ENCODE assay signal across 21 cellular contexts in genomic region chr16:51813609-51814008, GRCh38.
A peak's percentile ranks its signal among the peaks of the same experiment; 100 is the strongest.
DNase-seq lines count a peak whose midpoint lies in the region; ATAC-seq and TF ChIP-seq lines count a peak whose summit lies in the region.
"Had no signal": no experiment of that assay in that cellular context is flagged by ENCODE, and none has a peak within 500 bp of the region (broad histone marks: within the 10 kb centered on the region; RNA-seq: fewer than 3 reads in every experiment).

No MANE protein-coding gene starts in this region.

- H3K14ac ChIP-seq in IMR-90 (replicated peaks; ENCODE audit: low read depth, low read length) = no peak overlapping the region

- no peaks in the 10 kb centered on the region for H3K9me1 ChIP-seq in IMR-90 (ENCODE audit: insufficient read depth, low read length)

- peaks cover 2% of the 10 kb centered on the region; the same call in 1 of the 2 replicates for H3K9me3 ChIP-seq in IMR-90 (ENCODE audit: control insufficient read depth, insufficient read depth, low read length)
- H3K9me3 ChIP-seq in GM23248 (ENCODE audit: low read depth) = no peaks in the 10 kb centered on the region
- H3K9me3 ChIP-seq in thyroid gland = no peaks in the 10 kb centered on the region
- H3K9me3 ChIP-seq: SJSA1, upper lobe of right lung had no signal

- POLR2A ChIA-PET in IMR-90 (lab: Charles Lee; ENCODE audit: unreplicated experiment) = no interaction called here

- TF ChIP-seq CTCF in IMR-90 (conservative IDR thresholded peaks at IDR 0.05; ENCODE audit: low read depth, low read length) (peak; percentile 23; the same call in 1 of the 2 replicates), choroid plexus epithelial cell (conservative IDR thresholded peaks at IDR 0.05; ENCODE audit: low read depth, low read length) (peak; percentile 51), thyroid gland (IDR thresholded peaks at IDR 0.05) (no peak)

- H3K4ac ChIP-seq in IMR-90 (ENCODE audit: low read depth, low read length) = no peak overlapping the region

- dilution Hi-C loops in IMR-90 (cut with HindIII; ENCODE audit: low sequenced_read_pairs, unreplicated experiment) = no loop called here

- H3K9me2 ChIP-seq in GM23248 (ENCODE audit: insufficient read depth) = no peaks in the 10 kb centered on the region

- H3K56ac ChIP-seq in IMR-90 (ENCODE audit: extremely low read depth, insufficient read depth, low read length) = no peak overlapping the region

- H3K27ac ChIP-seq in IMR-90 (ENCODE audit: insufficient read depth, low read length) (no peak overlapping the region), GM23248 (no peak overlapping the region), thyroid gland (no peak overlapping the region)
- H3K27ac ChIP-seq: gastroesophageal sphincter, SJSA1, upper lobe of right lung had no signal

- H2AK9ac ChIP-seq in IMR-90 (replicated peaks; ENCODE audit: low read depth, low read length, poor library complexity) = no peak overlapping the region

- H3K23ac ChIP-seq in IMR-90 (ENCODE audit: low read depth, low read length) = no peak overlapping the region

- 71% methylated on average over 2 of the region's 4 CpGs; no CpG with 5 or more reads in 1 of the 2 experiments for WGBS in IMR-90 (ENCODE audit: extremely low coverage in 2 of 2, insufficient read length in 1 of 2), 2 experiments
- 46 to 57% methylated on average over 4 of the region's 4 CpGs for WGBS in GM23248 (ENCODE audit: low coverage in 1 of 2, low lambda C conversion rate in 2 of 2, missing lambda C conversion rate in 2 of 2), 2 experiments
- WGBS in thyroid gland, 2 donors = 90% methylated on average over 4 of the region's 4 CpGs

- no peak overlapping the region for H2BK120ac ChIP-seq in IMR-90 (ENCODE audit: low read depth, low read length)

- CTCF ChIA-PET in IMR-90 (lab: Yijun Ruan, JAX) = no interaction called here

- H3K4me2 ChIP-seq in IMR-90 (ENCODE audit: low read depth, low read length) (no peak overlapping the region), GM23248 (ENCODE audit: unreplicated experiment) (no peak overlapping the region)

- ATAC-seq in IMR-90 (ENCODE audit: low read depth) (no peak), HG03442 (IDR thresholded peaks at IDR 0.05; ENCODE audit: unreplicated experiment) (no peak)
- ATAC-seq: activated naive CD8-positive, alpha-beta T cell treated with anti-CD3 and anti-CD28 coated beads, Interleukin-2, amount 50 U/mL, for 24 hours; effector memory CD8-positive, alpha-beta T cell; gastroesophageal sphincter; GM12878; upper lobe of right lung had no signal

- H3F3A ChIP-seq in GM23248 (ENCODE audit: insufficient read depth) = no peaks in the 10 kb centered on the region

- no peaks in the 10 kb centered on the region for H4K20me1 ChIP-seq in IMR-90 (ENCODE audit: insufficient read depth, low read length)
- H4K20me1 ChIP-seq in GM23248 (ENCODE audit: insufficient read depth) = no peaks in the 10 kb centered on the region

- H2AFZ ChIP-seq in IMR-90 (replicated peaks; ENCODE audit: low read length, poor library complexity) (no peak overlapping the region), GM23248 (no peak overlapping the region)

- H3K79me2 ChIP-seq in GM23248 (ENCODE audit: insufficient read depth) = no peaks in the 10 kb centered on the region

- H3K18ac ChIP-seq in IMR-90 (ENCODE audit: low read depth, low read length) = no peak overlapping the region

- no peaks in the 10 kb centered on the region for H3K27me3 ChIP-seq in IMR-90 (ENCODE audit: control insufficient read depth, insufficient read depth, low read length)
- no peaks in the 10 kb centered on the region for H3K27me3 ChIP-seq in GM23248 (replicated peaks; ENCODE audit: insufficient read depth)
- H3K27me3 ChIP-seq in thyroid gland = no peaks in the 10 kb centered on the region
- H3K27me3 ChIP-seq: gastroesophageal sphincter, SJSA1, upper lobe of right lung had no signal

- no peak overlapping the region for H2BK15ac ChIP-seq in IMR-90 (ENCODE audit: low read depth, low read length)

- TF ChIP-seq POLR2A in IMR-90 (IDR thresholded peaks at IDR 0.05; ENCODE audit: low read depth, low read length) (no peak), thyroid gland (IDR thresholded peaks at IDR 0.05) (no peak)

- H3K36me3 ChIP-seq in IMR-90 (ENCODE audit: control insufficient read depth, insufficient read depth, low read length) (no peaks in the 10 kb centered on the region), GM23248 (ENCODE audit: low read depth) (no peaks in the 10 kb centered on the region), thyroid gland (no peaks in the 10 kb centered on the region)
- H3K36me3 ChIP-seq: gastroesophageal sphincter, SJSA1, upper lobe of right lung had no signal

- H3K4me1 ChIP-seq in IMR-90 (ENCODE audit: control insufficient read depth, insufficient read depth, low read length) = peaks cover 1% of the 10 kb centered on the region; the same call in 1 of the 2 replicates
- no peaks in the 10 kb centered on the region for H3K4me1 ChIP-seq in GM23248 (ENCODE audit: insufficient read depth)
- H3K4me1 ChIP-seq in thyroid gland = peaks cover 0 to 6% of the 10 kb centered on the region in 2 donors
- H3K4me1 ChIP-seq: gastroesophageal sphincter, SJSA1, upper lobe of right lung had no signal

- no TSS peak for BruUV-seq in IMR-90 (replicated peaks; lab: Mats Ljungman, UMichigan)

- H4K8ac ChIP-seq in IMR-90 (ENCODE audit: low read depth in 2 of 2, low read length in 2 of 2) = no peak overlapping the region

- H3K4me3 ChIP-seq in IMR-90 (ENCODE audit: insufficient read depth, low read depth, low read length) = no peak overlapping the region
- no peak overlapping the region for H3K4me3 ChIP-seq in choroid plexus epithelial cell (ENCODE audit: low read depth, low read length)
- no peak overlapping the region for H3K4me3 ChIP-seq in GM23248
- H3K4me3 ChIP-seq in thyroid gland (replicated peaks in 1 of 3) = no peak overlapping the region
- H3K4me3 ChIP-seq: gastroesophageal sphincter, GM12878, SJSA1, upper lobe of right lung had no signal

- H4K91ac ChIP-seq in IMR-90 (ENCODE audit: insufficient read depth, low read depth, low read length) = no peak overlapping the region

- no peaks in the 10 kb centered on the region for H3K79me1 ChIP-seq in IMR-90 (ENCODE audit: low read depth in 1 of 2, low read length in 2 of 2)

- in situ Hi-C loops in IMR-90 (cut with MboI; ENCODE audit: low sequenced_read_pairs) (no loop called here), GM23248 (cut with MboI) (loop anchor here (10.0 kb wide), 1 partner anchor 171 kb away; no protein-coding TSS in a partner anchor)

- TF ChIP-seq RAD21 in IMR-90 (IDR thresholded peaks at IDR 0.05; ENCODE audit: low read length) = peak; percentile 28; the same call in 1 of the 2 replicates

- DNase-seq in ELR (ENCODE audit: low read depth) (peak; percentile 8), IMR-90 (no peak), choroid plexus epithelial cell (ENCODE audit: low read depth) (no peak), iPS-NIHi7 (ENCODE audit: extremely low spot score) (peak; percentile 57), GM23248 (no peak), NCI-H1048 (lab: John Stamatoyannopoulos, UW) (no peak), thyroid gland (no peak)
- DNase-seq: activated naive CD8-positive, alpha-beta T cell treated with anti-CD3 and anti-CD28 coated beads, Interleukin-2, amount 50 U/mL, for 24 hours; activated T-cell treated with anti-CD3 and anti-CD28 coated beads, Interleukin-2, amount 50 U/mL, for 1 hour; caudate nucleus; effector memory CD8-positive, alpha-beta T cell; mesenchymal stem cell; NCI-H1105 treated with DMSO at 0.1 percent for 48 hours; stimulated activated CD4-positive, alpha-beta T cell treated with anti-CD3 and anti-CD28 coated beads, Interleukin-15, amount 100 ng/mL, for 24 hours; stimulated activated naive CD4-positive, alpha-beta T cell treated with Interleukin-2 at 50 U/mL for 16 hours; T1000; upper lobe of right lung had no signal

- H3K9ac ChIP-seq in IMR-90 (ENCODE audit: low read depth, low read length) (no peak overlapping the region), GM23248 (no peak overlapping the region)

- H2BK20ac ChIP-seq in IMR-90 (ENCODE audit: low read depth, low read length) = no peak overlapping the region

- no peak overlapping the region for H2AK5ac ChIP-seq in IMR-90 (ENCODE audit: low read depth, low read length)

- intact Hi-C loops in IMR-90 (cut with micrococcal nuclease) (no loop called here), thyroid gland (cut with DNase I) (no loop called here)

- no peak overlapping the region for H4K5ac ChIP-seq in IMR-90 (ENCODE audit: low read depth, low read length)

- no peak overlapping the region for H2BK5ac ChIP-seq in IMR-90 (ENCODE audit: low read depth, low read length, poor library complexity, severe bottlenecking)

TF ChIP-seq in IMR-90, 13 proteins besides CTCF, POLR2A, EP300 and RAD21:
- no peak for TF ChIP-seq MAZ (IDR thresholded peaks at IDR 0.05; ENCODE audit: borderline replicate concordance, low read depth, low read length)
- TF ChIP-seq MXI1 (IDR thresholded peaks at IDR 0.05; ENCODE audit: borderline replicate concordance, low read depth, low read length) = no peak
- TF ChIP-seq USF2 (IDR thresholded peaks at IDR 0.05; ENCODE audit: low read depth, low read length) = no peak
- no peak for TF ChIP-seq BHLHE40 (IDR thresholded peaks at IDR 0.05; ENCODE audit: low read depth, low read length)
- no peak for TF ChIP-seq FOS (IDR thresholded peaks at IDR 0.05; ENCODE audit: low read depth, low read length)
TF ChIP-seq in IMR-90: peak in this region for 0.

Comparison
In these comparisons a context has a peak if more than half of its experiments do, and no peak if none do; other contexts are left out.
1. DNase-seq: peak in ELR (single experiment) and iPS-NIHi7 (single experiment); none in IMR-90 (single experiment), choroid plexus epithelial cell (single experiment), GM23248 (single experiment), NCI-H1048 (single experiment) and thyroid gland (0 of 2).
2. CTCF ChIP-seq: peak in IMR-90 (single experiment) and choroid plexus epithelial cell (single experiment); none in thyroid gland (0 of 6).